20 cellular contexts compared by ENCODE assay signal in genomic region chr6:87820343-87820984, GRCh38.
DNase-seq lines count a peak whose midpoint lies in the region; ATAC-seq, FAIRE-seq and TF ChIP-seq lines count a peak whose summit lies in the region.
"Had no signal": no experiment of that assay in that cellular context is flagged by ENCODE, and none has a peak within 500 bp of the region (broad histone marks: within the 10 kb centered on the region; RNA-seq: fewer than 3 reads in every experiment).

No MANE protein-coding gene starts in this region.

- H3K27ac ChIP-seq in testis = peak overlapping the region; percentile 15 to 65
- H3K27ac ChIP-seq: BLaER1 treated with 17β-estradiol and CSF1 and Interleukin-3, amounts not matched to agents 10 nM and 100 nM had no signal

- peak; percentile 92 for ATAC-seq in left lobe of liver
- ATAC-seq in HG02885 (IDR thresholded peaks at IDR 0.05; ENCODE audit: poor library complexity, unreplicated experiment) = no peak
- ATAC-seq: CD8-positive, alpha-beta T cell had no signal

- no peak for TF ChIP-seq POLR2A in GM12891 (IDR thresholded peaks at IDR 0.05; ENCODE audit: low read depth, low read length)
- TF ChIP-seq POLR2A in testis (IDR thresholded peaks at IDR 0.05) = no peak

- WGBS in testis, 2 donors = 92 to 93% methylated on average over 7 of the region's 7 CpGs

- peaks cover 25% of the 10 kb centered on the region for H3K4me1 Mint-ChIP-seq in chondrocyte (ENCODE audit: low read depth)
- H3K4me1 Mint-ChIP-seq: H9 had no signal

- H3K27ac Mint-ChIP-seq in chondrocyte (ENCODE audit: unreplicated experiment) = no peak overlapping the region
- H3K27ac Mint-ChIP-seq: B cell; CD8-positive, alpha-beta T cell; H9 had no signal

- H3K36me3 Mint-ChIP-seq in chondrocyte (ENCODE audit: low read depth) = no peaks in the 10 kb centered on the region
- H3K36me3 Mint-ChIP-seq: CD8-positive, alpha-beta T cell had no signal

- intact Hi-C loops in testis (cut with DNase I; ENCODE audit: low total_unique reads) = no loop called here

- peak; percentile 9 for FAIRE-seq in GM12891 (lab: Jason Lieb, UNC)
- FAIRE-seq: GM12892, GM18507, H1 had no signal

- peaks cover 13% of the 10 kb centered on the region for H3K27me3 Mint-ChIP-seq in chondrocyte (ENCODE audit: low read depth)
- H3K27me3 Mint-ChIP-seq: B cell had no signal

- no peaks in the 10 kb centered on the region for H3K36me3 ChIP-seq in testis (ENCODE audit: low read depth, missing control alignments)
- H3K36me3 ChIP-seq: BLaER1 treated with 17β-estradiol and CSF1 and Interleukin-3, amounts not matched to agents 10 nM and 100 nM had no signal

- no peak overlapping the region for H3K4me3 Mint-ChIP-seq in chondrocyte (ENCODE audit: unreplicated experiment)
- H3K4me3 Mint-ChIP-seq: B cell; CD8-positive, alpha-beta T cell; H9 had no signal

- TF ChIP-seq CTCF in testis (IDR thresholded peaks at IDR 0.05) (no peak), chondrocyte (IDR thresholded peaks at IDR 0.05) (no peak)

- H3K4me1 ChIP-seq in testis = peaks cover 15% of the 10 kb centered on the region

- no peaks in the 10 kb centered on the region for H3K9me3 ChIP-seq in testis
- H3K9me3 ChIP-seq: BLaER1 treated with 17β-estradiol and CSF1 and Interleukin-3, amounts not matched to agents 10 nM and 100 nM had no signal

- no peak overlapping the region for H3K4me3 ChIP-seq in testis
- H3K4me3 ChIP-seq: BLaER1 treated with 17β-estradiol and CSF1 and Interleukin-3, amounts not matched to agents 10 nM and 100 nM had no signal

- H3K27me3 ChIP-seq in testis = no peaks in the 10 kb centered on the region
- H3K27me3 ChIP-seq: BLaER1 treated with 17β-estradiol and CSF1 and Interleukin-3, amounts not matched to agents 10 nM and 100 nM had no signal

- no peaks in the 10 kb centered on the region for H3K9me3 Mint-ChIP-seq in chondrocyte (ENCODE audit: low read depth)
- H3K9me3 Mint-ChIP-seq: CD8-positive, alpha-beta T cell; H9 had no signal

- DNase-seq in GM12891 (ENCODE audit: insufficient read length, low spot score) (no peak), amniotic epithelial cell (ENCODE audit: low read depth) (peak; percentile 61), left lobe of liver (ENCODE audit: low spot score) (peak; percentile 49), testis (no peak), chondrocyte (ENCODE audit: low spot score) (no peak), pons (ENCODE audit: low spot score) (no peak)
- DNase-seq: 8988T; CD8-positive, alpha-beta T cell; COR-L47; DMS 273 treated with DMSO at 0.1 percent for 48 hours; DMS53; DND-41; EL; H9 had no signal

TF ChIP-seq in GM12891, 5 proteins besides CTCF, POLR2A, EP300 and RAD21:
- no peak for TF ChIP-seq POLR2AphosphoS5 (IDR thresholded peaks at IDR 0.05; ENCODE audit: low read depth, low read length)
- no peak for TF ChIP-seq PAX5 (IDR thresholded peaks at IDR 0.05; ENCODE audit: insufficient read depth, low read length, severe bottlenecking)
- no peak for TF ChIP-seq SPI1 (IDR thresholded peaks at IDR 0.05; ENCODE audit: low read depth, low read length)
- TF ChIP-seq TAF1 (IDR thresholded peaks at IDR 0.05; ENCODE audit: low read depth, low read length) = no peak
- TF ChIP-seq POU2F2 (IDR thresholded peaks at IDR 0.05; ENCODE audit: low read depth, low read length) = no peak

Comparison
In these comparisons a context has a peak if more than half of its experiments do, and no peak if none do; other contexts are left out.
1. DNase-seq: peak in amniotic epithelial cell (single experiment) and left lobe of liver (single experiment); none in GM12891 (single experiment), testis (single experiment), chondrocyte (single experiment) and pons (single experiment).